ENCODE assay signal across 14 cellular contexts in the genomic region with DNA sequence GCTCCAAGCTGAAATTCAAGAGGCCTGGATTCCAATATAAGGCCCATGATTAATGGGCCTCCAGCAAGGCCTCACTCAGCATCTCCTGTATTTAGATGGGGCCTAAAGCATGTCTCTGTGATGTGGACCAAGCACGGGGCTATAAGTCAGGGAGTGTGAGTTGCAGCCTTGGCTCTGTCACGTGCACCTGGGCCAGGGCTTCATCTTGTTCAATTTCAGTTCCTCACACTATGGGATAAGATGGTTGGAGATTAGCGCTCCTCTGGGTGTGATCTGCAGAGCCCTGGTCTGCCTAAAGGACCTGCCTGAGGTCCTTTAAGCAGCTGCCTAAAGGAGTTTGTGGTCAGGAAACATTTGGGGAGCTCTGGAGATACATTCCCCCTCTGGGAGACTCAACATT.
"Had no signal": no experiment of that assay in that cellular context is flagged by ENCODE, and none has a peak within 500 bp of the region (broad histone marks: within the 10 kb centered on the region; RNA-seq: fewer than 3 reads in every experiment).

No MANE protein-coding gene starts in this region.

- ATAC-seq: effector memory CD8-positive, alpha-beta T cell; right cardiac atrium had no signal

- H3K4me3 ChIP-seq: prostate gland, skin epidermis, transverse colon had no signal

- H3K4me1 ChIP-seq: foreskin keratinocyte, prostate gland had no signal

- H3K27me3 ChIP-seq: brain microvascular endothelial cell, transverse colon had no signal

- H3K27ac ChIP-seq: brain microvascular endothelial cell, foreskin keratinocyte, prostate gland, skin epidermis, transverse colon had no signal

- DNase-seq: activated CD4-positive, alpha-beta T cell treated with anti-CD3 and anti-CD28 coated beads, Interleukin-2, amount 10 ng/mL, durations not matched to agents 7 days and 5 days; activated CD8-positive, alpha-beta memory T cell treated with anti-CD3 and anti-CD28 coated beads for 24 hours; activated naive CD8-positive, alpha-beta T cell treated with anti-CD3 and anti-CD28 coated beads, Interleukin-2, amount 10 ng/mL, durations not matched to agents 7 days and 5 days; brain microvascular endothelial cell; effector memory CD8-positive, alpha-beta T cell; nephron progenitor cell; right cardiac atrium; stimulated activated CD4-positive, alpha-beta T cell treated with anti-CD3 and anti-CD28 coated beads, Interleukin-15, amount 100 ng/mL, for 24 hours; stimulated activated CD4-positive, alpha-beta T cell treated with anti-CD3 and anti-CD28 coated beads, Interleukin-4, amount 100 ng/mL, for 1 hour; stimulated activated naive CD4-positive, alpha-beta T cell treated with Interleukin-2 at 50 U/mL for 16 hours; transverse colon had no signal

- H3K9me3 ChIP-seq: prostate gland, transverse colon had no signal

- H3K36me3 ChIP-seq: brain microvascular endothelial cell, prostate gland, transverse colon had no signal
